1 cellular context compared by ENCODE assay signal in the genomic region with DNA sequence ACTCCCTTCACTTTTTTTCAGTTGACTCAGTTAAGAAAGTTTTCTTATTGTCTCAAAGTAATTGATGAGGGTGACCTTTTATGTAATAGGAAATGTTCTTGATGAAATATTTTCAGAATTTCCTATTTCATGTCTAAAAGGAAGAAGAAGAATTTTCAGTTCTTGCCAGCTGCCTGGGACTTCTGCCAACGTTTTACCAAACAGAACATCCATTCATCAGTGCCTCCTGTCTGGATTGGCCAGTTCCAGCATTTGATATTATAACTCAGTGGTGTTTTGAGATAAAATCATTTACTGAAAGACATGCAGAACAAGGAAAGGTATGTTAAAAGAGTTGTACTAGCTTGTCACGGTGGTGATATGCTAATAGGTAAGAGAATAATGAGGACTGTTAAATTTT.
TF ChIP-seq lines count a peak whose summit lies in the region.

No MANE protein-coding gene starts in this region.

TF ChIP-seq in IMR-90, 13 proteins besides CTCF, POLR2A, EP300 and RAD21 (continued from another document):
- TF ChIP-seq MAFK (IDR thresholded peaks at IDR 0.05; ENCODE audit: low read depth, low read length) (no peak), FOS (IDR thresholded peaks at IDR 0.05; ENCODE audit: low read depth, low read length) (no peak), MAZ (IDR thresholded peaks at IDR 0.05; ENCODE audit: borderline replicate concordance, low read depth, low read length) (no peak)
TF ChIP-seq in IMR-90: peak in this region for 0.
